ENCODE assay signal across 8 cellular contexts in genomic region chr17:63478814-63479494, GRCh38. TPM values are rescaled to one million over a fixed set of nuclear protein-coding genes. Genes with fewer than 3 reads are reported as not detected.
DNase-seq lines count a peak whose midpoint lies in the region; ATAC-seq, FAIRE-seq and TF ChIP-seq lines count a peak whose summit lies in the region.

No MANE protein-coding gene starts in this region.

- H2AFZ ChIP-seq in endothelial cell of umbilical vein (ENCODE audit: low read depth, low read length): no peak overlapping the region

- peaks cover 0 to 38% of the 10 kb centered on the region in 2 experiments for H3K36me3 ChIP-seq in endothelial cell of umbilical vein (ENCODE audit: control insufficient read depth in 2 of 2, extremely low read depth in 1 of 2, insufficient read depth in 2 of 2, low read length in 2 of 2)
- H3K36me3 ChIP-seq in mucosa of descending colon (ENCODE audit: low read depth): no peaks in the 10 kb centered on the region

- dilution Hi-C loops in endothelial cell of umbilical vein (cut with MboI; ENCODE audit: extremely low pct_ligation_motif_present, low sequenced_read_pairs): no loop called here

- FAIRE-seq in GM12892 (lab: Jason Lieb, UNC) (peak; percentile 78), endothelial cell of umbilical vein (lab: Jason Lieb, UNC) (peak; percentile 87)

- TF ChIP-seq POLR2A in GM12892 (IDR thresholded peaks at IDR 0.05; ENCODE audit: low read depth, low read length): no peak
- TF ChIP-seq POLR2A in endothelial cell of umbilical vein (IDR thresholded peaks at IDR 0.05; ENCODE audit: low read depth, low read length): no peak

- TF ChIP-seq CTCF in 22Rv1 (IDR thresholded peaks at IDR 0.05) (peak; percentile 85), endothelial cell of umbilical vein (IDR thresholded peaks at IDR 0.05; ENCODE audit: extremely low read depth in 1 of 2, insufficient read depth in 1 of 2, low read depth in 1 of 2, low read length in 2 of 2) (peak; percentile 87 to 96), mucosa of descending colon (IDR thresholded peaks at IDR 0.05) (peak; percentile 78)

- H3K9me3 ChIP-seq in endothelial cell of umbilical vein (replicated peaks; ENCODE audit: control insufficient read depth, insufficient read depth, low read length) (no peaks in the 10 kb centered on the region), mucosa of descending colon (no peaks in the 10 kb centered on the region)

- POLR2A ChIA-PET in endothelial cell of umbilical vein (lab: Charles Lee): interaction anchor here (1.0 to 1.7 kb wide), 4 partner anchors 34 to 53 kb away, joined by 3 to 5 read pairs (median 3); no protein-coding TSS in a partner anchor

- intact Hi-C loops in endothelial cell of umbilical vein (cut with micrococcal nuclease): loop anchor here (1.0 kb wide), 2 partner anchors 54 to 133 kb away; no protein-coding TSS in a partner anchor
- intact Hi-C loops in mucosa of descending colon (cut with DNase I, micrococcal nuclease): loop anchor here (5.0 kb wide), 1 partner anchor 52 kb away; no protein-coding TSS in a partner anchor

- H3K4me1 ChIP-seq in endothelial cell of umbilical vein (ENCODE audit: control insufficient read depth, extremely low read depth, insufficient read depth, low read length) (peaks cover 27% of the 10 kb centered on the region), mucosa of descending colon (ENCODE audit: low read depth) (peaks cover 27% of the 10 kb centered on the region)

- H3K4me3 ChIP-seq in endothelial cell of umbilical vein (replicated peaks in 1 of 3; ENCODE audit: insufficient read depth in 1 of 3, low read depth in 1 of 3, low read length in 3 of 3): peak overlapping the region in 1 of 3 experiments; percentile 62
- H3K4me3 ChIP-seq in mucosa of descending colon: no peak overlapping the region

- H3K27me3 ChIP-seq in endothelial cell of umbilical vein (ENCODE audit: control insufficient read depth in 2 of 2, insufficient read depth in 2 of 2, low read length in 2 of 2): no peaks in the 10 kb centered on the region

- H4K20me1 ChIP-seq in endothelial cell of umbilical vein (replicated peaks; ENCODE audit: control insufficient read depth, extremely low read depth, insufficient read depth, low read length): no peaks in the 10 kb centered on the region

- BruUV-seq in endothelial cell of umbilical vein (replicated peaks; lab: Mats Ljungman, UMichigan): no TSS peak

- peak; percentile 91 for DNase-seq in GM12892 (ENCODE audit: insufficient read length)
- peak; percentile 76 to 83 for DNase-seq in NOMO-1 (lab: John Stamatoyannopoulos, UW; ENCODE audit: unreplicated experiment in 2 of 2)
- peak; percentile 48 to 57 for DNase-seq in activated CD8-positive, alpha-beta memory T cell treated with anti-CD3 and anti-CD28 coated beads for 4 hours (ENCODE audit: low read depth in 2 of 2)
- peak; percentile 81 for DNase-seq in endothelial cell of umbilical vein (ENCODE audit: low read depth, low spot score)
- peak; percentile 85 to 91 (median 88) for DNase-seq in mucosa of descending colon
- DNase-seq in stimulated activated CD8-positive, alpha-beta memory T cell treated with anti-CD3 and anti-CD28 coated beads, Interleukin-4, amount 100 ng/mL, for 24 hours (ENCODE audit: low read depth): peak; percentile 69

- H3K27ac ChIP-seq in 22Rv1: peak overlapping the region; percentile 91
- H3K27ac ChIP-seq in endothelial cell of umbilical vein (ENCODE audit: insufficient read depth, low read depth, low read length): no peak overlapping the region

- no peak overlapping the region for H3K4me2 ChIP-seq in endothelial cell of umbilical vein (ENCODE audit: insufficient read depth, low read length)

- H3K9me1 ChIP-seq in endothelial cell of umbilical vein (replicated peaks; ENCODE audit: control insufficient read depth, extremely low read depth, insufficient read depth, low read length): no peaks in the 10 kb centered on the region

- CTCF ChIA-PET in endothelial cell of umbilical vein (lab: Charles Lee): interaction anchor here (0.6 to 11.1 kb wide), 29 partner anchors 9 to 926 kb away, joined by 3 to 540 read pairs (median 5); partner anchors contain the start of genes CYB561, KCNH6 and MAP3K3

- ATAC-seq in HG03342 (IDR thresholded peaks at IDR 0.05; ENCODE audit: unreplicated experiment) (peak; percentile 70), mucosa of descending colon (peak; percentile 82)

- no peaks in the 10 kb centered on the region for H3K79me2 ChIP-seq in endothelial cell of umbilical vein (ENCODE audit: control insufficient read depth, insufficient read depth, low read length)

- H3K9ac ChIP-seq in endothelial cell of umbilical vein (replicated peaks; ENCODE audit: extremely low read depth, insufficient read depth, low read length): no peak overlapping the region

TF ChIP-seq in endothelial cell of umbilical vein, 7 proteins besides CTCF, POLR2A, EP300 and RAD21:
- TF ChIP-seq FOS (IDR thresholded peaks at IDR 0.05; ENCODE audit: borderline replicate concordance, insufficient read depth, low read length) (no peak), GATA2 (IDR thresholded peaks at IDR 0.05; ENCODE audit: insufficient read depth, insufficient read length, low read depth, low read length) (no peak), EZH2 (IDR thresholded peaks at IDR 0.05; ENCODE audit: borderline replicate concordance, low read depth, low read length, severe bottlenecking) (no peak), MYC (IDR thresholded peaks at IDR 0.05; ENCODE audit: low read depth, low read length) (no peak), JUN (IDR thresholded peaks at IDR 0.05; ENCODE audit: borderline replicate concordance, insufficient read depth, insufficient read length, low read depth) (no peak), MAX (IDR thresholded peaks at IDR 0.05; ENCODE audit: insufficient read depth, insufficient read length) (no peak), POLR2AphosphoS5 (IDR thresholded peaks at IDR 0.05; ENCODE audit: insufficient read depth, low read depth, low read length) (no peak)

RNA-seq across cellular contexts. Expression of gene ACE, which starts 2.1 kb away (rescaled TPM):
- 0.25 TPM for polyA plus RNA-seq in GM12892 (2012; ENCODE audit: missing spikeins)
- total RNA-seq in endothelial cell of umbilical vein (207 and 226 TPM in 2 replicates), mucosa of descending colon (10 to 100 TPM; 16.0 to 24.6 (median 23.0) TPM)
- 63.4 and 72.3 TPM in 2 replicates for polyA plus RNA-seq in endothelial cell of umbilical vein
- polyA plus RNA-seq in endothelial cell of umbilical vein (2011; cell fraction: cytosol; rRNA removed): 30.5 and 41.0 TPM in 2 replicates
- polyA plus RNA-seq in endothelial cell of umbilical vein (2011; cell fraction: nucleus; rRNA removed): 187 and 256 TPM in 2 replicates
- polyA plus RNA-seq in endothelial cell of umbilical vein (2012): 13.4 and 30.3 TPM in 2 replicates
- 81.2 and 84.6 TPM in 2 replicates for polyA minus RNA-seq in endothelial cell of umbilical vein
- polyA minus RNA-seq in endothelial cell of umbilical vein (2011; cell fraction: cytosol; rRNA and poly(A)+ RNA removed): not detected
- polyA minus RNA-seq in endothelial cell of umbilical vein (2011; cell fraction: nucleus; rRNA and poly(A)+ RNA removed): 94.5 and 140 TPM in 2 replicates

RNA-seq across cellular contexts. Expression of gene CYB561, which starts 32.8 kb away (rescaled TPM):
- 3.3 TPM for polyA plus RNA-seq in GM12892 (2012; ENCODE audit: missing spikeins)
- total RNA-seq in endothelial cell of umbilical vein (71.1 and 72.4 TPM in 2 replicates), mucosa of descending colon (10 to 100 TPM; 38.1 to 54.9 (median 51.3) TPM)
- 34.9 and 45.1 TPM in 2 replicates for polyA plus RNA-seq in endothelial cell of umbilical vein
- 24.4 and 30.5 TPM in 2 replicates for polyA plus RNA-seq in endothelial cell of umbilical vein (2011; cell fraction: cytosol; rRNA removed)
- 61.1 and 63.6 TPM in 2 replicates for polyA plus RNA-seq in endothelial cell of umbilical vein (2011; cell fraction: nucleus; rRNA removed)
- polyA plus RNA-seq in endothelial cell of umbilical vein (2012): 22.3 and 28.9 TPM in 2 replicates
- polyA minus RNA-seq in endothelial cell of umbilical vein: 68.6 and 78.0 TPM in 2 replicates
- 21.5 TPM for polyA minus RNA-seq in endothelial cell of umbilical vein (2011; cell fraction: cytosol; rRNA and poly(A)+ RNA removed)
- 21.5 and 39.9 TPM in 2 replicates for polyA minus RNA-seq in endothelial cell of umbilical vein (2011; cell fraction: nucleus; rRNA and poly(A)+ RNA removed)

RNA-seq across cellular contexts. Expression of gene KCNH6, which starts 44.2 kb away (rescaled TPM):
- not detected for polyA plus RNA-seq in GM12892 (2012; ENCODE audit: missing spikeins)
- total RNA-seq in endothelial cell of umbilical vein (not detected in 2 replicates), mucosa of descending colon (under 1 TPM in 2 of 3 donors, not detected in 1; 0.58 to 0.64 TPM)
- polyA plus RNA-seq in endothelial cell of umbilical vein: 0.07 and 0.13 TPM in 2 replicates
- polyA plus RNA-seq in endothelial cell of umbilical vein (2011; cell fraction: cytosol; rRNA removed): 0.03 and 0.07 TPM in 2 replicates
- 0.11 and 0.22 TPM in 2 replicates for polyA plus RNA-seq in endothelial cell of umbilical vein (2011; cell fraction: nucleus; rRNA removed)
- polyA plus RNA-seq in endothelial cell of umbilical vein (2012): 0.11 and 0.12 TPM in 2 replicates
- polyA minus RNA-seq in endothelial cell of umbilical vein: 0.17 TPM in 1 of 2 replicates, not detected in the other
- not detected for polyA minus RNA-seq in endothelial cell of umbilical vein (2011; cell fraction: cytosol; rRNA and poly(A)+ RNA removed)
- polyA minus RNA-seq in endothelial cell of umbilical vein (2011; cell fraction: nucleus; rRNA and poly(A)+ RNA removed): not detected in 2 replicates
